ENCODE assay signal across 18 cellular contexts in genomic region chr10:123786306-123786705, GRCh38.
"Had no signal": no experiment of that assay in that cellular context is flagged by ENCODE, and none has a peak within 500 bp of the region (broad histone marks: within the 10 kb centered on the region; RNA-seq: fewer than 3 reads in every experiment).

No MANE protein-coding gene starts in this region.

- H3K4me3 ChIP-seq: esophagus squamous epithelium, gastrocnemius medialis, heart left ventricle, hepatocyte, left lung, lower lobe of right lung, mucosa of descending colon had no signal

- DNase-seq: cortex of kidney; effector CD4-positive, alpha-beta T cell; effector memory CD4-positive, alpha-beta T cell; esophagus squamous epithelium; foreskin fibroblast; foreskin melanocyte; gastrocnemius medialis; heart left ventricle; left cardiac atrium; left lung; left ventricle myocardium superior; lower lobe of right lung; mesenchymal stem cell; mucosa of descending colon; naive B cell had no signal

- H3K9me3 ChIP-seq: gastrocnemius medialis, lower lobe of right lung had no signal

- H3K36me3 ChIP-seq: esophagus squamous epithelium, gastrocnemius medialis, heart left ventricle, left lung, lower lobe of right lung had no signal

- H3K4me1 Mint-ChIP-seq: naive B cell had no signal

- H3K36me3 Mint-ChIP-seq: mesothelial cell of epicardium, naive B cell had no signal

- H3K4me3 Mint-ChIP-seq: dendritic cell treated with granulocyte-macrophage colony-stimulating factor and Interleukin-4, amounts not matched to agents 40 ng/mL and 50 ng/mL, for 4 days; mesothelial cell of epicardium had no signal

- H3K4me1 ChIP-seq: gastrocnemius medialis, left lung, lower lobe of right lung had no signal

- H3K27ac Mint-ChIP-seq: dendritic cell treated with granulocyte-macrophage colony-stimulating factor and Interleukin-4, amounts not matched to agents 40 ng/mL and 50 ng/mL, for 4 days; mesothelial cell of epicardium; naive B cell had no signal

- H3K27ac ChIP-seq: esophagus squamous epithelium, gastrocnemius medialis, heart left ventricle, hepatocyte, left lung, lower lobe of right lung had no signal

- ATAC-seq: gastrocnemius medialis, heart left ventricle, left cardiac atrium, left lung, left ventricle myocardium superior, lower lobe of right lung, mucosa of descending colon had no signal
